In genomic region chr2:211867845-211868361, GRCh38 we compare ENCODE assay signal across 12 cellular contexts.
DNase-seq lines count a peak whose midpoint lies in the region; ATAC-seq, FAIRE-seq and TF ChIP-seq lines count a peak whose summit lies in the region.
"Had no signal": no experiment of that assay in that cellular context is flagged by ENCODE, and none has a peak within 500 bp of the region (broad histone marks: within the 10 kb centered on the region; RNA-seq: fewer than 3 reads in every experiment).

No MANE protein-coding gene starts in this region.

- FAIRE-seq in astrocyte (lab: Jason Lieb, UNC): no peak
- FAIRE-seq: colon had no signal

- no peak for TF ChIP-seq CTCF in astrocyte (IDR thresholded peaks at IDR 0.05; ENCODE audit: insufficient read depth, low read depth, low read length)
- no peak for TF ChIP-seq CTCF in WERI-Rb-1 (IDR thresholded peaks at IDR 0.05; ENCODE audit: low read depth, low read length)

- DNase-seq in AML-193 (lab: John Stamatoyannopoulos, UW) (peak; percentile 61 to 70), astrocyte (ENCODE audit: low read depth) (peak; percentile 43), NCI-H1930 (lab: John Stamatoyannopoulos, UW) (no peak), midbrain (lab: John Stamatoyannopoulos, UW) (no peak), WERI-Rb-1 (no peak)
- DNase-seq in stimulated activated CD4-positive, alpha-beta T cell treated with anti-CD3 and anti-CD28 coated beads, Interleukin-4, amount 100 ng/mL, for 24 hours: no peak

- H3K27me3 Mint-ChIP-seq in astrocyte (ENCODE audit: low read depth, unreplicated experiment): no peaks in the 10 kb centered on the region
- H3K27me3 Mint-ChIP-seq: stimulated activated naive CD8-positive, alpha-beta T cell treated with anti-CD3 and anti-CD28 coated beads, Interleukin-15, Interleukin-2, amounts not matched to agents 100 ng/mL and 50 ng/mL, for 24 hours had no signal

- no peaks in the 10 kb centered on the region for H3K9me3 ChIP-seq in astrocyte (ENCODE audit: insufficient read depth, low read depth, low read length)
- no peaks in the 10 kb centered on the region for H3K9me3 ChIP-seq in WERI-Rb-1 (ENCODE audit: severe bottlenecking)

- H3K4me1 Mint-ChIP-seq in astrocyte (ENCODE audit: low read depth, unreplicated experiment): peaks cover 12% of the 10 kb centered on the region
- H3K4me1 Mint-ChIP-seq: WTC11 had no signal

- ATAC-seq in GM19455 (IDR thresholded peaks at IDR 0.05; ENCODE audit: unreplicated experiment) (peak; percentile 92), HG03097 (IDR thresholded peaks at IDR 0.05; ENCODE audit: low FRiP score, unreplicated experiment) (peak; percentile 92)
- ATAC-seq: WTC11 had no signal

- H3K27ac ChIP-seq in astrocyte (ENCODE audit: low read depth, low read length): no peak overlapping the region
- H3K27ac ChIP-seq in WERI-Rb-1: no peak overlapping the region
- H3K27ac ChIP-seq: BLaER1 treated with 17β-estradiol and CSF1 and Interleukin-3, amounts not matched to agents 10 nM and 100 nM had no signal

- no peaks in the 10 kb centered on the region for H3K27me3 ChIP-seq in astrocyte (ENCODE audit: insufficient read depth, low read length)
- H3K27me3 ChIP-seq in WERI-Rb-1 (ENCODE audit: insufficient read depth, low read depth, severe bottlenecking): no peaks in the 10 kb centered on the region
- H3K27me3 ChIP-seq: BLaER1 treated with 17β-estradiol and CSF1 and Interleukin-3, amounts not matched to agents 10 nM and 100 nM had no signal

- peak overlapping the region; percentile 15 for H3K4me2 ChIP-seq in astrocyte (ENCODE audit: low read length)

- H2AFZ ChIP-seq in astrocyte (ENCODE audit: low read depth, low read length): no peak overlapping the region

- H3K4me3 ChIP-seq in astrocyte (ENCODE audit: insufficient read depth, low read depth, low read length): no peak overlapping the region
- H3K4me3 ChIP-seq in WERI-Rb-1 (ENCODE audit: low read depth, low read length): no peak overlapping the region
- H3K4me3 ChIP-seq: BLaER1 treated with 17β-estradiol and CSF1 and Interleukin-3, amounts not matched to agents 10 nM and 100 nM had no signal

- peak overlapping the region; percentile 20 for H3K27ac Mint-ChIP-seq in astrocyte (ENCODE audit: unreplicated experiment)
- H3K27ac Mint-ChIP-seq: stimulated activated naive CD8-positive, alpha-beta T cell treated with anti-CD3 and anti-CD28 coated beads, Interleukin-15, Interleukin-2, amounts not matched to agents 100 ng/mL and 50 ng/mL, for 24 hours; WTC11 had no signal

- H3K9me3 Mint-ChIP-seq in astrocyte (ENCODE audit: unreplicated experiment): no peaks in the 10 kb centered on the region

- no peaks in the 10 kb centered on the region for H3K36me3 Mint-ChIP-seq in astrocyte (ENCODE audit: low read depth, unreplicated experiment)

- H3K36me3 ChIP-seq in astrocyte (ENCODE audit: insufficient read depth, low read length) (no peaks in the 10 kb centered on the region), WERI-Rb-1 (no peaks in the 10 kb centered on the region)
- H3K36me3 ChIP-seq: BLaER1 treated with 17β-estradiol and CSF1 and Interleukin-3, amounts not matched to agents 10 nM and 100 nM had no signal

- no peaks in the 10 kb centered on the region for H3K4me1 ChIP-seq in astrocyte (ENCODE audit: insufficient read depth, low read length)

- no peak overlapping the region for H3K9ac ChIP-seq in astrocyte (ENCODE audit: low read length)
- H3K9ac ChIP-seq: BLaER1 treated with 17β-estradiol and CSF1 and Interleukin-3, amounts not matched to agents 10 nM and 100 nM had no signal

- no peaks in the 10 kb centered on the region for H3K79me2 ChIP-seq in astrocyte (ENCODE audit: insufficient read depth, low read length)

- no peak overlapping the region for H3K4me3 Mint-ChIP-seq in astrocyte (ENCODE audit: unreplicated experiment)
- H3K4me3 Mint-ChIP-seq: stimulated activated naive CD8-positive, alpha-beta T cell treated with anti-CD3 and anti-CD28 coated beads, Interleukin-15, Interleukin-2, amounts not matched to agents 100 ng/mL and 50 ng/mL, for 24 hours; WTC11 had no signal

- H4K20me1 ChIP-seq in astrocyte (ENCODE audit: insufficient read depth, low read length): no peaks in the 10 kb centered on the region
- H4K20me1 ChIP-seq: BLaER1 treated with 17β-estradiol and CSF1 and Interleukin-3, amounts not matched to agents 10 nM and 100 nM had no signal

Comparison
In these comparisons a context has a peak if more than half of its experiments do, and no peak if none do; other contexts are left out.
1. DNase-seq: peak in AML-193 (2 of 2) and astrocyte (single experiment); none in NCI-H1930 (0 of 2), stimulated activated CD4-positive, alpha-beta T cell treated with anti-CD3 and anti-CD28 coated beads, Interleukin-4, amount 100 ng/mL, for 24 hours (single experiment), midbrain (single experiment) and WERI-Rb-1 (single experiment).